Comparison of ENCODE assay signal across 21 cellular contexts in genomic region chr12:34393086-34393820, GRCh38.
DNase-seq lines count a peak whose midpoint lies in the region; ATAC-seq and TF ChIP-seq lines count a peak whose summit lies in the region.
"Had no signal": no experiment of that assay in that cellular context is flagged by ENCODE, and none has a peak within 500 bp of the region (broad histone marks: within the 10 kb centered on the region; RNA-seq: fewer than 3 reads in every experiment).

No MANE protein-coding gene starts in this region.

- H3K4me3 ChIP-seq in coronary artery, result no peak overlapping the region
- H3K4me3 ChIP-seq in brain microvascular endothelial cell (ENCODE audit: low read depth, low read length), result no peak overlapping the region
- H3K4me3 ChIP-seq: SJSA1, thyroid gland had no signal

- ATAC-seq in left lobe of liver (no peak), HG03095 (IDR thresholded peaks at IDR 0.05; ENCODE audit: unreplicated experiment) (no peak)
- ATAC-seq: activated T-helper 17 cell treated with anti-CD3 and anti-CD28 coated beads, Interleukin-2, amount 50 U/mL, for 72 hours had no signal

- in situ Hi-C loops in brain microvascular endothelial cell (cut with HindIII; ENCODE audit: low pct_ligation_motif_present, low sequenced_read_pairs), result no loop called here

- H3K27ac ChIP-seq in coronary artery (no peak overlapping the region), brain microvascular endothelial cell (no peak overlapping the region)
- H3K27ac ChIP-seq: 22Rv1, C4-2B, SJSA1, thyroid gland had no signal

- DNase-seq in activated CD4-positive, CD25-positive, alpha-beta regulatory T cell treated with anti-CD3 and anti-CD28 coated beads, Interleukin-2, amount 50 U/mL, for 72 hours, result peak; percentile 16
- DNase-seq in activated CD4-positive, CD25-positive, alpha-beta regulatory T cell (lab: John Stamatoyannopoulos, UW), result no peak
- DNase-seq in coronary artery (ENCODE audit: low spot score), result peak; percentile 50
- peak; percentile 29 for DNase-seq in left lobe of liver (ENCODE audit: low spot score)
- DNase-seq in stimulated activated CD8-positive, alpha-beta memory T cell treated with anti-CD3 and anti-CD28 coated beads, Interleukin-4, amount 100 ng/mL, for 48 hours, result peak; percentile 3
- no peak for DNase-seq in brain microvascular endothelial cell
- no peak for DNase-seq in NCI-H345 (lab: John Stamatoyannopoulos, UW)
- DNase-seq: activated CD4-positive, alpha-beta T cell treated with anti-CD3 and anti-CD28 coated beads, Interleukin-2, amount 10 ng/mL, durations not matched to agents 7 days and 5 days; DMS53; hypothalamus; naive B cell; NCI-H1092 treated with DMSO at 0.1 percent for 48 hours; NCI-H2171; retina; T-helper 9 cell had no signal

- H3K36me3 ChIP-seq in brain microvascular endothelial cell (replicated peaks), result no peaks in the 10 kb centered on the region
- H3K36me3 ChIP-seq: SJSA1, thyroid gland had no signal

- H3K27me3 ChIP-seq in brain microvascular endothelial cell (replicated peaks), result no peaks in the 10 kb centered on the region
- H3K27me3 ChIP-seq: SJSA1, thyroid gland had no signal

- TF ChIP-seq CTCF in coronary artery (IDR thresholded peaks at IDR 0.05) (no peak), brain microvascular endothelial cell (IDR thresholded peaks at IDR 0.05; ENCODE audit: low read depth, low read length, missing control alignments) (no peak)

Comparison
In these comparisons a context has a peak if more than half of its experiments do, and no peak if none do; other contexts are left out.
1. DNase-seq: peak in activated CD4-positive, CD25-positive, alpha-beta regulatory T cell treated with anti-CD3 and anti-CD28 coated beads, Interleukin-2, amount 50 U/mL, for 72 hours (single experiment), coronary artery (single experiment), left lobe of liver (single experiment) and stimulated activated CD8-positive, alpha-beta memory T cell treated with anti-CD3 and anti-CD28 coated beads, Interleukin-4, amount 100 ng/mL, for 48 hours (single experiment); none in activated CD4-positive, CD25-positive, alpha-beta regulatory T cell (0 of 4), brain microvascular endothelial cell (single experiment) and NCI-H345 (single experiment).